Comparison of ENCODE assay signal across 1 cellular context in the genomic region with DNA sequence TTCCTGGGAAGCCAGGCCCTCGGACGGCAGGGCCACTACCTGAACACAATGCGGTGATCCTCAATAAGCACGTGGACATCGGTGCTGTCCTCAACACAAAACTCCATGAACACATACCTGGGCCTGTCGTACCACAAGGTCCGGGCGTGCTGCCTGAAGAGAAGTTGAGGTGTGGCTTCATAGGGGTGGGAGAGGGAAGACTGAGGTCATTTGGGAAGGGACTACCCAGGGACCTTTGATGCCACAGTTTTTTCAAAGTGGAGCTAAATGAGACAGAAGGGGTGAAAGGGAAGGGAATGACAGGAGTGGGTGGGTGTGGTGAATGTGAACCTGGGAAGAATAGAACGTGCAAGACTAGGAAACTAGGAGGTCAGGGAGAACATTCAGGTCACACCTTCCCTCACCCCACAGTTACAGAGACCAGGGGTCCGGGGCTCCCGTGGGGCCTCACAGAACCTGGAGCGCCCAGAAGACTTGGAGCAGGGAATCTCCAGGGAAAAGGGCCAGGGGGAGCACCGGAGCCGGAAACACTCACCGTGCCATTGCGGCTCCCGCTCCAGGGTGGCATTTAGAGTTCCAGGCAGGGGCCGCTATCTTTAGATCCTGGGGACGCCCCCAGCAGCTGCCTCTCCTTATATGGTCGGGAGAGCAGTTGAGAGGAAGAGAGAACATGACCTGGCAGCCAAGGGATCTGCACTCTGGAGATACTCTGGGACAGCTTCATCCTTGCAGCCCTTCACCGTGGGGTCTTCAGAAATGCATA.
TF ChIP-seq lines count a peak whose summit lies in the region.

Gene PTGES3L, minus strand, starts transcription at position 570 of the 763 bp plus-strand sequence. Its CDS starts 27 bp downstream, at position 543.

TF ChIP-seq in HepG2, 621 proteins besides CTCF, POLR2A, EP300 and RAD21 (continued from another document and continues in another):
- TF ChIP-seq ZNF280D (CRISPR knock-in tag; IDR thresholded peaks at IDR 0.05), result no peak
- TF ChIP-seq NBN (conservative IDR thresholded peaks at IDR 0.05), result no peak
- TF ChIP-seq JARID2 (CRISPR knock-in tag; IDR thresholded peaks at IDR 0.05; ENCODE audit: insufficient replicate concordance), result no peak
- TF ChIP-seq RFX1 (IDR thresholded peaks at IDR 0.05), result no peak
- no peak; the same call in 1 of the 2 replicates for TF ChIP-seq PRDM10 (CRISPR knock-in tag; IDR thresholded peaks at IDR 0.05; ENCODE audit: low read depth)
- TF ChIP-seq SAP130 (CRISPR knock-in tag; IDR thresholded peaks at IDR 0.05; ENCODE audit: low read depth), result no peak
- TF ChIP-seq SNAI1 (CRISPR knock-in tag; IDR thresholded peaks at IDR 0.05; ENCODE audit: borderline replicate concordance), result peak; percentile 53; the same call in 1 of the 2 replicates
- no peak for TF ChIP-seq ZNF382 (CRISPR knock-in tag; IDR thresholded peaks at IDR 0.05; ENCODE audit: borderline replicate concordance)
- TF ChIP-seq ZFP41 (CRISPR knock-in tag; IDR thresholded peaks at IDR 0.05; ENCODE audit: borderline replicate concordance), result no peak
- TF ChIP-seq, protein P1, sequence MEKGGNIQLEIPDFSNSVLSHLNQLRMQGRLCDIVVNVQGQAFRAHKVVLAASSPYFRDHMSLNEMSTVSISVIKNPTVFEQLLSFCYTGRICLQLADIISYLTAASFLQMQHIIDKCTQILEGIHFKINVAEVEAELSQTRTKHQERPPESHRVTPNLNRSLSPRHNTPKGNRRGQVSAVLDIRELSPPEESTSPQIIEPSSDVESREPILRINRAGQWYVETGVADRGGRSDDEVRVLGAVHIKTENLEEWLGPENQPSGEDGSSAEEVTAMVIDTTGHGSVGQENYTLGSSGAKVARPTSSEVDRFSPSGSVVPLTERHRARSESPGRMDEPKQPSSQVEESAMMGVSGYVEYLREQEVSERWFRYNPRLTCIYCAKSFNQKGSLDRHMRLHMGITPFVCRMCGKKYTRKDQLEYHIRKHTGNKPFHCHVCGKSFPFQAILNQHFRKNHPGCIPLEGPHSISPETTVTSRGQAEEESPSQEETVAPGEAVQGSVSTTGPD (CRISPR knock-in tag; IDR thresholded peaks at IDR 0.05), result no peak
- TF ChIP-seq POLR2AphosphoS5 (IDR thresholded peaks at IDR 0.05; ENCODE audit: low read depth, low read length), result no peak
- no peak for TF ChIP-seq NKX3-1 (CRISPR knock-in tag; IDR thresholded peaks at IDR 0.05)
- TF ChIP-seq, protein P2, sequence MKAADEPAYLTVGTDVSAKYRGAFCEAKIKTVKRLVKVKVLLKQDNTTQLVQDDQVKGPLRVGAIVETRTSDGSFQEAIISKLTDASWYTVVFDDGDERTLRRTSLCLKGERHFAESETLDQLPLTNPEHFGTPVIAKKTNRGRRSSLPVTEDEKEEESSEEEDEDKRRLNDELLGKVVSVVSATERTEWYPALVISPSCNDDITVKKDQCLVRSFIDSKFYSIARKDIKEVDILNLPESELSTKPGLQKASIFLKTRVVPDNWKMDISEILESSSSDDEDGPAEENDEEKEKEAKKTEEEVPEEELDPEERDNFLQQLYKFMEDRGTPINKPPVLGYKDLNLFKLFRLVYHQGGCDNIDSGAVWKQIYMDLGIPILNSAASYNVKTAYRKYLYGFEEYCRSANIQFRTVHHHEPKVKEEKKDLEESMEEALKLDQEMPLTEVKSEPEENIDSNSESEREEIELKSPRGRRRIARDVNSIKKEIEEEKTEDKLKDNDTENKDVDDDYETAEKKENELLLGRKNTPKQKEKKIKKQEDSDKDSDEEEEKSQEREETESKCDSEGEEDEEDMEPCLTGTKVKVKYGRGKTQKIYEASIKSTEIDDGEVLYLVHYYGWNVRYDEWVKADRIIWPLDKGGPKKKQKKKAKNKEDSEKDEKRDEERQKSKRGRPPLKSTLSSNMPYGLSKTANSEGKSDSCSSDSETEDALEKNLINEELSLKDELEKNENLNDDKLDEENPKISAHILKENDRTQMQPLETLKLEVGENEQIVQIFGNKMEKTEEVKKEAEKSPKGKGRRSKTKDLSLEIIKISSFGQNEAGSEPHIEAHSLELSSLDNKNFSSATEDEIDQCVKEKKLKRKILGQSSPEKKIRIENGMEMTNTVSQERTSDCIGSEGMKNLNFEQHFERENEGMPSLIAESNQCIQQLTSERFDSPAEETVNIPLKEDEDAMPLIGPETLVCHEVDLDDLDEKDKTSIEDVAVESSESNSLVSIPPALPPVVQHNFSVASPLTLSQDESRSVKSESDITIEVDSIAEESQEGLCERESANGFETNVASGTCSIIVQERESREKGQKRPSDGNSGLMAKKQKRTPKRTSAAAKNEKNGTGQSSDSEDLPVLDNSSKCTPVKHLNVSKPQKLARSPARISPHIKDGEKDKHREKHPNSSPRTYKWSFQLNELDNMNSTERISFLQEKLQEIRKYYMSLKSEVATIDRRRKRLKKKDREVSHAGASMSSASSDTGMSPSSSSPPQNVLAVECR (CRISPR knock-in tag; IDR thresholded peaks at IDR 0.05; ENCODE audit: borderline replicate concordance), result no peak
- no peak for TF ChIP-seq ZNF180 (CRISPR knock-in tag; IDR thresholded peaks at IDR 0.05; ENCODE audit: borderline replicate concordance, low read depth)
- peak; percentile 4 for TF ChIP-seq XRCC5 (optimal IDR thresholded peaks at IDR 0.05; ENCODE audit: low read length)
- no peak for TF ChIP-seq PITX1 (CRISPR knock-in tag; IDR thresholded peaks at IDR 0.05)
- 0 out of 2 replicates have a peak, but pooled peaks have one; percentile 18 for TF ChIP-seq RFX5 (IDR thresholded peaks at IDR 0.05; ENCODE audit: low read depth, low read length)
- TF ChIP-seq ZNF597 (CRISPR knock-in tag; IDR thresholded peaks at IDR 0.05), result no peak
- no peak for TF ChIP-seq GATA4 (IDR thresholded peaks at IDR 0.05; ENCODE audit: borderline replicate concordance, low read depth)
- TF ChIP-seq REPIN1 (CRISPR knock-in tag; IDR thresholded peaks at IDR 0.05; ENCODE audit: borderline replicate concordance, low read depth), result no peak
- no peak for TF ChIP-seq ZNF10 (CRISPR knock-in tag; IDR thresholded peaks at IDR 0.05; ENCODE audit: borderline replicate concordance, low read depth)
- 0 out of 2 replicates have a peak, but pooled peaks have one; percentile 48 for TF ChIP-seq DR1 (CRISPR knock-in tag; IDR thresholded peaks at IDR 0.05)
- peak; percentile 24; the same call in 1 of the 2 replicates for TF ChIP-seq BCL6 (CRISPR knock-in tag; IDR thresholded peaks at IDR 0.05)
- TF ChIP-seq THAP8 (CRISPR knock-in tag; IDR thresholded peaks at IDR 0.05; ENCODE audit: borderline replicate concordance), result no peak; the same call in 1 of the 2 replicates
- no peak for TF ChIP-seq ZNF83 (CRISPR knock-in tag; IDR thresholded peaks at IDR 0.05; ENCODE audit: borderline replicate concordance)
- no peak for TF ChIP-seq ZNF441 (CRISPR knock-in tag; IDR thresholded peaks at IDR 0.05; ENCODE audit: borderline replicate concordance)
- peak; percentile 83 for TF ChIP-seq ELK4 (CRISPR knock-in tag; IDR thresholded peaks at IDR 0.05; ENCODE audit: borderline replicate concordance)
- TF ChIP-seq USF2 (IDR thresholded peaks at IDR 0.05; ENCODE audit: low read depth, low read length), result no peak
- TF ChIP-seq USF2 (CRISPR knock-in tag; IDR thresholded peaks at IDR 0.05; ENCODE audit: borderline replicate concordance), result peak; percentile 52; the same call in 1 of the 2 replicates
- TF ChIP-seq NR2F2 (IDR thresholded peaks at IDR 0.05; ENCODE audit: borderline replicate concordance, low read depth), result no peak
- no peak for TF ChIP-seq SALL1 (CRISPR knock-in tag; IDR thresholded peaks at IDR 0.05)
- TF ChIP-seq FOXJ3 (CRISPR knock-in tag; IDR thresholded peaks at IDR 0.05; ENCODE audit: borderline replicate concordance), result 0 out of 2 replicates have a peak, but pooled peaks have one; percentile 51
- TF ChIP-seq TERF1 (CRISPR knock-in tag; IDR thresholded peaks at IDR 0.05), result no peak
- TF ChIP-seq YEATS4 (CRISPR knock-in tag; IDR thresholded peaks at IDR 0.05; ENCODE audit: borderline replicate concordance), result peak; percentile 4; the same call in 1 of the 2 replicates
- no peak for TF ChIP-seq REXO4 (CRISPR knock-in tag; IDR thresholded peaks at IDR 0.05; ENCODE audit: borderline replicate concordance)
- TF ChIP-seq ATRX (CRISPR knock-in tag; IDR thresholded peaks at IDR 0.05; ENCODE audit: borderline replicate concordance), result no peak
